1 cellular context compared by ENCODE assay signal in genomic region chr1:160558679-160559078, GRCh38.
TF ChIP-seq lines count a peak whose summit lies in the region.

No MANE protein-coding gene starts in this region.

TF ChIP-seq in K562, 482 proteins besides CTCF, POLR2A, EP300 and RAD21 (continued from another document and continues in another):
- TF ChIP-seq ZNF507 (tag; conservative IDR thresholded peaks at IDR 0.05) (no peak), BRCA1 (IDR thresholded peaks at IDR 0.05) (no peak), BRCA1 (CRISPR knock-in tag; IDR thresholded peaks at IDR 0.05) (no peak), NFIC (IDR thresholded peaks at IDR 0.05) (no peak), DPF2 (IDR thresholded peaks at IDR 0.05) (peak; percentile 48; the same call in 1 of the 2 replicates), SMAD1 (IDR thresholded peaks at IDR 0.05; ENCODE audit: low read depth, low read length, partially characterized antibody) (no peak), ARHGAP35 (IDR thresholded peaks at IDR 0.05; ENCODE audit: partially characterized antibody) (no peak), ZNF354B (CRISPR knock-in tag; IDR thresholded peaks at IDR 0.05) (no peak), ELF4 (CRISPR knock-in tag; IDR thresholded peaks at IDR 0.05) (0 out of 2 replicates have a peak, but pooled peaks have one; percentile 14), ZNF77 (CRISPR knock-in tag; IDR thresholded peaks at IDR 0.05) (no peak), RNF219 (CRISPR knock-in tag; IDR thresholded peaks at IDR 0.05) (no peak), ZKSCAN8 (CRISPR knock-in tag; IDR thresholded peaks at IDR 0.05) (no peak), STAT5B (CRISPR knock-in tag; IDR thresholded peaks at IDR 0.05) (no peak), FOS (IDR thresholded peaks at IDR 0.05; ENCODE audit: extremely low read depth, insufficient read length) (no peak), KDM5B (IDR thresholded peaks at IDR 0.05; ENCODE audit: insufficient replicate concordance, low read depth, low read length) (no peak), FOXA3 (CRISPR knock-in tag; conservative IDR thresholded peaks at IDR 0.05 in 1 of 2, IDR thresholded peaks at IDR 0.05 in 1 of 2) (peak in 1 of 2 experiments; percentile 65; a peak in 2 of 4 replicates), CCNT2 (IDR thresholded peaks at IDR 0.05; ENCODE audit: borderline replicate concordance, extremely low read depth, insufficient read length, low read depth, low read length) (no peak), ZNF318 (IDR thresholded peaks at IDR 0.05; ENCODE audit: borderline replicate concordance in 1 of 2, low read depth in 1 of 2) (no peak), ZBTB9 (CRISPR knock-in tag; IDR thresholded peaks at IDR 0.05) (no peak), ZC3H4 (CRISPR knock-in tag; IDR thresholded peaks at IDR 0.05; ENCODE audit: borderline replicate concordance) (no peak), EHMT2 (IDR thresholded peaks at IDR 0.05) (no peak; the same call in 1 of the 2 replicates), ATF1 (CRISPR knock-in tag; IDR thresholded peaks at IDR 0.05) (no peak), ATF1 (tag; IDR thresholded peaks at IDR 0.05) (no peak), HDAC1 (IDR thresholded peaks at IDR 0.05) (0 out of 4 replicates have a peak, but pooled peaks of 1 of the 2 experiments have one; percentile 27), SNAPC5 (CRISPR knock-in tag; IDR thresholded peaks at IDR 0.05) (no peak), ZKSCAN3 (CRISPR knock-in tag; IDR thresholded peaks at IDR 0.05) (no peak), E2F4 (CRISPR knock-in tag; IDR thresholded peaks at IDR 0.05; ENCODE audit: low read depth) (no peak), ZNF589 (CRISPR knock-in tag; IDR thresholded peaks at IDR 0.05; ENCODE audit: low read depth) (no peak), PTBP1 (IDR thresholded peaks at IDR 0.05; ENCODE audit: low read depth, low read length) (no peak), ZNF57 (CRISPR knock-in tag; IDR thresholded peaks at IDR 0.05) (no peak), EWSR1 (IDR thresholded peaks at IDR 0.05; ENCODE audit: borderline replicate concordance, low read depth, partially characterized antibody) (no peak), RHOXF2B (CRISPR knock-in tag; conservative IDR thresholded peaks at IDR 0.05) (no peak), HLTF (IDR thresholded peaks at IDR 0.05) (no peak), ZEB2 (IDR thresholded peaks at IDR 0.05) (0 out of 2 replicates have a peak, but pooled peaks have one; percentile 52), DACH1 (IDR thresholded peaks at IDR 0.05; ENCODE audit: partially characterized antibody) (no peak), ZNF143 (CRISPR knock-in tag; IDR thresholded peaks at IDR 0.05) (no peak), MTA3 (IDR thresholded peaks at IDR 0.05; ENCODE audit: borderline replicate concordance) (no peak), CBX5 (IDR thresholded peaks at IDR 0.05; ENCODE audit: borderline replicate concordance, low read depth) (no peak), RBFOX2 (IDR thresholded peaks at IDR 0.05; ENCODE audit: low read depth, low read length) (no peak), PTTG1 (tag; IDR thresholded peaks at IDR 0.05; ENCODE audit: low read depth) (no peak)
- TF ChIP-seq, protein P1, sequence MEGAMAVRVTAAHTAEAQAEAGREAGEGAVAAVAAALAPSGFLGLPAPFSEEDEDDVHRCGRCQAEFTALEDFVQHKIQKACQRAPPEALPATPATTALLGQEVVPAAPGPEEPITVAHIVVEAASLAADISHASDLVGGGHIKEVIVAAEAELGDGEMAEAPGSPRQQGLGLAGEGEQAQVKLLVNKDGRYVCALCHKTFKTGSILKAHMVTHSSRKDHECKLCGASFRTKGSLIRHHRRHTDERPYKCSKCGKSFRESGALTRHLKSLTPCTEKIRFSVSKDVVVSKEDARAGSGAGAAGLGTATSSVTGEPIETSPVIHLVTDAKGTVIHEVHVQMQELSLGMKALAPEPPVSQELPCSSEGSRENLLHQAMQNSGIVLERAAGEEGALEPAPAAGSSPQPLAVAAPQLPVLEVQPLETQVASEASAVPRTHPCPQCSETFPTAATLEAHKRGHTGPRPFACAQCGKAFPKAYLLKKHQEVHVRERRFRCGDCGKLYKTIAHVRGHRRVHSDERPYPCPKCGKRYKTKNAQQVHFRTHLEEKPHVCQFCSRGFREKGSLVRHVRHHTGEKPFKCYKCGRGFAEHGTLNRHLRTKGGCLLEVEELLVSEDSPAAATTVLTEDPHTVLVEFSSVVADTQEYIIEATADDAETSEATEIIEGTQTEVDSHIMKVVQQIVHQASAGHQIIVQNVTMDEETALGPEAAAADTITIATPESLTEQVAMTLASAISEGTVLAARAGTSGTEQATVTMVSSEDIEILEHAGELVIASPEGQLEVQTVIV (CRISPR knock-in tag; IDR thresholded peaks at IDR 0.05; ENCODE audit: borderline replicate concordance), result no peak
- TF ChIP-seq, protein P2, sequence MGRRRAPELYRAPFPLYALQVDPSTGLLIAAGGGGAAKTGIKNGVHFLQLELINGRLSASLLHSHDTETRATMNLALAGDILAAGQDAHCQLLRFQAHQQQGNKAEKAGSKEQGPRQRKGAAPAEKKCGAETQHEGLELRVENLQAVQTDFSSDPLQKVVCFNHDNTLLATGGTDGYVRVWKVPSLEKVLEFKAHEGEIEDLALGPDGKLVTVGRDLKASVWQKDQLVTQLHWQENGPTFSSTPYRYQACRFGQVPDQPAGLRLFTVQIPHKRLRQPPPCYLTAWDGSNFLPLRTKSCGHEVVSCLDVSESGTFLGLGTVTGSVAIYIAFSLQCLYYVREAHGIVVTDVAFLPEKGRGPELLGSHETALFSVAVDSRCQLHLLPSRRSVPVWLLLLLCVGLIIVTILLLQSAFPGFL (CRISPR knock-in tag; IDR thresholded peaks at IDR 0.05), result no peak
- TF ChIP-seq, protein P3, sequence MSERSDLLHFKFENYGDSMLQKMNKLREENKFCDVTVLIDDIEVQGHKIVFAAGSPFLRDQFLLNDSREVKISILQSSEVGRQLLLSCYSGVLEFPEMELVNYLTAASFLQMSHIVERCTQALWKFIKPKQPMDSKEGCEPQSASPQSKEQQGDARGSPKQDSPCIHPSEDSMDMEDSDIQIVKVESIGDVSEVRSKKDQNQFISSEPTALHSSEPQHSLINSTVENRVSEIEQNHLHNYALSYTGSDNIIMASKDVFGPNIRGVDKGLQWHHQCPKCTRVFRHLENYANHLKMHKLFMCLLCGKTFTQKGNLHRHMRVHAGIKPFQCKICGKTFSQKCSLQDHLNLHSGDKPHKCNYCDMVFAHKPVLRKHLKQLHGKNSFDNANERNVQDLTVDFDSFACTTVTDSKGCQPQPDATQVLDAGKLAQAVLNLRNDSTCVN (CRISPR knock-in tag; IDR thresholded peaks at IDR 0.05), result no peak
- TF ChIP-seq, protein P4, sequence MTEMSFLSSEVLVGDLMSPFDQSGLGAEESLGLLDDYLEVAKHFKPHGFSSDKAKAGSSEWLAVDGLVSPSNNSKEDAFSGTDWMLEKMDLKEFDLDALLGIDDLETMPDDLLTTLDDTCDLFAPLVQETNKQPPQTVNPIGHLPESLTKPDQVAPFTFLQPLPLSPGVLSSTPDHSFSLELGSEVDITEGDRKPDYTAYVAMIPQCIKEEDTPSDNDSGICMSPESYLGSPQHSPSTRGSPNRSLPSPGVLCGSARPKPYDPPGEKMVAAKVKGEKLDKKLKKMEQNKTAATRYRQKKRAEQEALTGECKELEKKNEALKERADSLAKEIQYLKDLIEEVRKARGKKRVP (CRISPR knock-in tag; IDR thresholded peaks at IDR 0.05), result peak; percentile 60; the same call in 1 of the 2 replicates
- TF ChIP-seq, protein P5, sequence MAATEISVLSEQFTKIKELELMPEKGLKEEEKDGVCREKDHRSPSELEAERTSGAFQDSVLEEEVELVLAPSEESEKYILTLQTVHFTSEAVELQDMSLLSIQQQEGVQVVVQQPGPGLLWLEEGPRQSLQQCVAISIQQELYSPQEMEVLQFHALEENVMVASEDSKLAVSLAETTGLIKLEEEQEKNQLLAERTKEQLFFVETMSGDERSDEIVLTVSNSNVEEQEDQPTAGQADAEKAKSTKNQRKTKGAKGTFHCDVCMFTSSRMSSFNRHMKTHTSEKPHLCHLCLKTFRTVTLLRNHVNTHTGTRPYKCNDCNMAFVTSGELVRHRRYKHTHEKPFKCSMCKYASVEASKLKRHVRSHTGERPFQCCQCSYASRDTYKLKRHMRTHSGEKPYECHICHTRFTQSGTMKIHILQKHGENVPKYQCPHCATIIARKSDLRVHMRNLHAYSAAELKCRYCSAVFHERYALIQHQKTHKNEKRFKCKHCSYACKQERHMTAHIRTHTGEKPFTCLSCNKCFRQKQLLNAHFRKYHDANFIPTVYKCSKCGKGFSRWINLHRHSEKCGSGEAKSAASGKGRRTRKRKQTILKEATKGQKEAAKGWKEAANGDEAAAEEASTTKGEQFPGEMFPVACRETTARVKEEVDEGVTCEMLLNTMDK (IDR thresholded peaks at IDR 0.05; ENCODE audit: borderline replicate concordance, insufficient read depth, low read depth, low read length, poor library complexity, severe bottlenecking), result no peak
